8 cellular contexts compared by ENCODE assay signal in the genomic region with DNA sequence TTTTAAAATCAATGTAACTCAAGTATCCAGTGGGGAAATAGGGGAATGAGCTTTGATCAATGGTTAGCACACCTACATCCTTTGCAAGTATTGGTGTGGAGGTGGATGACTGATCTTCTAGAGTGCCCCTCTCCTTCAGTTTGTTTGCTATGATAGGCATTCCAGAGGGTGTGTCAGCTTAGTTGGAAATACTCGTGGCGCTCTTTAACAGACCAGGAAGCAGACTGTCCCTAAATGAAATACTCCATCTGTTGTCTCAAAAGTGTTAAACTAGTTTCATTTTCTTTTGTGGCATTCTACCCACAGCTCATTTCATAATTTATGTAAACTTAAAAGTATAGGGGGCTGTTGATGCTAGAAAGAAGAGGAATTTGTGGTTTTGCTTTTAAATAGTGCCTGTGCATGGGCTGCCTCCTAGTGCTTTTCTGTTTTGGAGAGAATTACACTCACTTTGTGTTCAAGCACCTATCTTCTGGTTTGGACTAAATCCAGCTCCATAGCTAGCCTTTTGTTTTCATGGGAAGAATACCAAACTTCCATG.
DNase-seq lines count a peak whose midpoint lies in the region; ATAC-seq, FAIRE-seq and TF ChIP-seq lines count a peak whose summit lies in the region.

No MANE protein-coding gene starts in this region.

- peak; percentile 78 for ATAC-seq in GM21529 (IDR thresholded peaks at IDR 0.05; ENCODE audit: unreplicated experiment)
- peak; percentile 72 for ATAC-seq in activated naive CD8-positive, alpha-beta T cell treated with anti-CD3 and anti-CD28 coated beads, Interleukin-2, amount 50 U/mL, for 24 hours

- peak overlapping the region; percentile 50 for H3K27ac Mint-ChIP-seq in activated naive CD8-positive, alpha-beta T cell treated with anti-CD3 and anti-CD28 coated beads, Interleukin-2, amount 50 U/mL, for 24 hours

- H3K36me3 Mint-ChIP-seq in activated naive CD8-positive, alpha-beta T cell treated with anti-CD3 and anti-CD28 coated beads, Interleukin-2, amount 50 U/mL, for 24 hours (ENCODE audit: low read depth) = no peaks in the 10 kb centered on the region

- H3K4me1 Mint-ChIP-seq in activated naive CD8-positive, alpha-beta T cell treated with anti-CD3 and anti-CD28 coated beads, Interleukin-2, amount 50 U/mL, for 24 hours = peaks cover 10% of the 10 kb centered on the region

- H3K4me3 ChIP-seq in GM12864 (ENCODE audit: low read depth, low read length) = no peak overlapping the region
- H3K4me3 ChIP-seq in Jurkat, Clone E6-1 (ENCODE audit: low read length) = peak overlapping the region; percentile 11; the same call in 1 of the 2 replicates

- no peaks in the 10 kb centered on the region for H3K27me3 Mint-ChIP-seq in activated naive CD8-positive, alpha-beta T cell treated with anti-CD3 and anti-CD28 coated beads, Interleukin-2, amount 50 U/mL, for 24 hours

- FAIRE-seq in urothelium cell line (lab: Jason Lieb, UNC) = peak; percentile 32

- peak; percentile 16 for DNase-seq in GM12864 (ENCODE audit: low read depth)
- peak; percentile 84 for DNase-seq in Jurkat, Clone E6-1 (ENCODE audit: low read depth, low spot score)
- no peak for DNase-seq in activated naive CD8-positive, alpha-beta T cell treated with anti-CD3 and anti-CD28 coated beads, Interleukin-2, amount 50 U/mL, for 24 hours
- DNase-seq in islet precursor cell = peak; percentile 61
- peak; percentile 38 for DNase-seq in urothelium cell line (ENCODE audit: low spot score)
- no peak for DNase-seq in NCI-H1436 treated with DMSO at 0.1 percent for 48 hours (lab: John Stamatoyannopoulos, UW)
- no peak for DNase-seq in C1 segment of cervical spinal cord (lab: John Stamatoyannopoulos, UW)

- H3K9me3 Mint-ChIP-seq in activated naive CD8-positive, alpha-beta T cell treated with anti-CD3 and anti-CD28 coated beads, Interleukin-2, amount 50 U/mL, for 24 hours = no peaks in the 10 kb centered on the region

- H3K4me3 Mint-ChIP-seq in activated naive CD8-positive, alpha-beta T cell treated with anti-CD3 and anti-CD28 coated beads, Interleukin-2, amount 50 U/mL, for 24 hours = no peak overlapping the region

- no peak for TF ChIP-seq CTCF in GM12864 (IDR thresholded peaks at IDR 0.05; ENCODE audit: low read depth, low read length, missing control alignments)

Comparison
In these comparisons a context has a peak if more than half of its experiments do, and no peak if none do; other contexts are left out.
1. DNase-seq: peak in GM12864 (single experiment), Jurkat, Clone E6-1 (single experiment), islet precursor cell (single experiment) and urothelium cell line (single experiment); none in activated naive CD8-positive, alpha-beta T cell treated with anti-CD3 and anti-CD28 coated beads, Interleukin-2, amount 50 U/mL, for 24 hours (single experiment), NCI-H1436 treated with DMSO at 0.1 percent for 48 hours (single experiment) and C1 segment of cervical spinal cord (0 of 14).